Comparison of ENCODE assay signal across 8 cellular contexts in genomic region chr12:89880695-89881350, GRCh38.
DNase-seq lines count a peak whose midpoint lies in the region; ATAC-seq, FAIRE-seq and TF ChIP-seq lines count a peak whose summit lies in the region.

No MANE protein-coding gene starts in this region.

- no peaks in the 10 kb centered on the region for H3K36me3 Mint-ChIP-seq in activated CD4-positive, alpha-beta memory T cell treated with anti-CD3 and anti-CD28 coated beads for 36 hours
- no peaks in the 10 kb centered on the region for H3K36me3 Mint-ChIP-seq in mesothelial cell of epicardium

- intact Hi-C loops in activated CD4-positive, alpha-beta memory T cell treated with anti-CD3 and anti-CD28 coated beads for 36 hours (cut with micrococcal nuclease): loop anchor here (1.0 to 5.0 kb wide), 6 partner anchors 18 to 401 kb away; no protein-coding TSS in a partner anchor
- intact Hi-C loops in spleen (cut with DNase I; ENCODE audit: low total_unique reads): no loop called here

- 86% methylated on average over 4 of the region's 4 CpGs for WGBS in A549 (ENCODE audit: missing lambda C conversion rate)
- 24 to 59% (median 26%) methylated on average over 4 of the region's 4 CpGs for WGBS in spleen, 5 donors

- no peaks in the 10 kb centered on the region for H3K36me3 ChIP-seq in spleen
- H3K36me3 ChIP-seq in BE2C: no peaks in the 10 kb centered on the region

- peaks cover 40% of the 10 kb centered on the region for H3K4me1 Mint-ChIP-seq in activated CD4-positive, alpha-beta memory T cell treated with anti-CD3 and anti-CD28 coated beads for 36 hours (ENCODE audit: low read depth)
- peaks cover 60% of the 10 kb centered on the region for H3K4me1 Mint-ChIP-seq in mesothelial cell of epicardium

- no peak for TF ChIP-seq RAD21 in A549 (conservative IDR thresholded peaks at IDR 0.05 in 1 of 2, IDR thresholded peaks at IDR 0.05 in 1 of 2)

- TF ChIP-seq CTCF in A549 (IDR thresholded peaks at IDR 0.05) (no peak), spleen (IDR thresholded peaks at IDR 0.05 in 8 of 11, conservative IDR thresholded peaks at IDR 0.05 in 3 of 11) (no peak), mesothelial cell of epicardium (IDR thresholded peaks at IDR 0.05; ENCODE audit: unreplicated experiment) (no peak), BE2C (IDR thresholded peaks at IDR 0.05; ENCODE audit: low read depth, low read length) (no peak)

- FAIRE-seq in A549 (lab: Jason Lieb, UNC) (no peak), GM19239 (lab: Jason Lieb, UNC) (peak; percentile 100)

- POLR2A ChIA-PET in A549 (lab: Yijun Ruan, JAX): no interaction called here
- POLR2A ChIA-PET in activated CD4-positive, alpha-beta memory T cell treated with anti-CD3 and anti-CD28 coated beads for 36 hours (lab: Charles Lee): no interaction called here

- no peaks in the 10 kb centered on the region for H3K27me3 Mint-ChIP-seq in activated CD4-positive, alpha-beta memory T cell treated with anti-CD3 and anti-CD28 coated beads for 36 hours
- H3K27me3 Mint-ChIP-seq in mesothelial cell of epicardium (ENCODE audit: low read depth): no peaks in the 10 kb centered on the region

- DNase-seq in A549 (ENCODE audit: low read depth in 1 of 2, low spot score in 1 of 2) (no peak), GM19239 (ENCODE audit: insufficient read length, low spot score) (peak; percentile 52), spleen (peak; percentile 82), mesothelial cell of epicardium (ENCODE audit: low spot score in 2 of 2, unreplicated experiment in 2 of 2) (no peak), ACHN (no peak), BE2C (no peak)
- DNase-seq in activated CD4-positive, alpha-beta memory T cell treated with anti-CD3 and anti-CD28 coated beads for 36 hours: peak; percentile 67

- H3K27ac ChIP-seq in A549: no peak overlapping the region
- peak overlapping the region; percentile 51 to 89 (median 77) for H3K27ac ChIP-seq in spleen

- no peak for TF ChIP-seq EP300 in A549 (IDR thresholded peaks at IDR 0.05)

- no peak overlapping the region for H3K4me2 ChIP-seq in A549

- H3K4me3 Mint-ChIP-seq in activated CD4-positive, alpha-beta memory T cell treated with anti-CD3 and anti-CD28 coated beads for 36 hours: peak overlapping the region; percentile 2
- H3K4me3 Mint-ChIP-seq in mesothelial cell of epicardium: no peak overlapping the region

- CTCF ChIA-PET in A549 (lab: Yijun Ruan, JAX): no interaction called here
- CTCF ChIA-PET in activated CD4-positive, alpha-beta memory T cell treated with anti-CD3 and anti-CD28 coated beads for 36 hours (lab: Charles Lee): no interaction called here

- no peaks in the 10 kb centered on the region for H3K27me3 ChIP-seq in spleen (replicated peaks in 1 of 7)
- no peaks in the 10 kb centered on the region for H3K27me3 ChIP-seq in BE2C

- in situ Hi-C loops in ACHN (cut with HindIII; ENCODE audit: low pct_ligation_motif_present, low pct_unique_long_range_greater_than_20kb, low sequenced_read_pairs): no loop called here

- TF ChIP-seq POLR2A in A549 (IDR thresholded peaks at IDR 0.05; ENCODE audit: low read length): no peak
- peak in 1 of 3 donors; percentile 46 for TF ChIP-seq POLR2A in spleen (IDR thresholded peaks at IDR 0.05)

- H3K4me3 ChIP-seq in A549: no peak overlapping the region
- H3K4me3 ChIP-seq in spleen: no peak overlapping the region
- no peak overlapping the region for H3K4me3 ChIP-seq in BE2C (ENCODE audit: low read depth, low read length)

- H3K27ac Mint-ChIP-seq in activated CD4-positive, alpha-beta memory T cell treated with anti-CD3 and anti-CD28 coated beads for 36 hours: peak overlapping the region; percentile 74
- no peak overlapping the region for H3K27ac Mint-ChIP-seq in mesothelial cell of epicardium

- ATAC-seq in A549: no peak
- peak; percentile 95 for ATAC-seq in HG03135 (IDR thresholded peaks at IDR 0.05; ENCODE audit: unreplicated experiment)

- H3K9me3 ChIP-seq in A549 (no peaks in the 10 kb centered on the region), spleen (no peaks in the 10 kb centered on the region), BE2C (no peaks in the 10 kb centered on the region)

- H3K4me1 ChIP-seq in A549 (no peaks in the 10 kb centered on the region), spleen (peaks cover 5 to 54% (median 43%) of the 10 kb centered on the region in 6 donors), BE2C (no peaks in the 10 kb centered on the region; the same call in 1 of the 2 replicates)

- H3K9me3 Mint-ChIP-seq in activated CD4-positive, alpha-beta memory T cell treated with anti-CD3 and anti-CD28 coated beads for 36 hours: no peaks in the 10 kb centered on the region
- H3K9me3 Mint-ChIP-seq in mesothelial cell of epicardium: no peaks in the 10 kb centered on the region

TF ChIP-seq in A549, 52 proteins besides CTCF, POLR2A, EP300 and RAD21:
- TF ChIP-seq FOSL2 (IDR thresholded peaks at IDR 0.05): no peak
- peak; percentile 52 for TF ChIP-seq FOSL2 (CRISPR knock-in tag; IDR thresholded peaks at IDR 0.05)
- no peak for TF ChIP-seq BCL3 (IDR thresholded peaks at IDR 0.05)

Comparison
In these comparisons a context has a peak if more than half of its experiments do, and no peak if none do; other contexts are left out.
1. DNase-seq: peak in GM19239 (single experiment), activated CD4-positive, alpha-beta memory T cell treated with anti-CD3 and anti-CD28 coated beads for 36 hours (single experiment) and spleen (single experiment); none in A549 (0 of 2), mesothelial cell of epicardium (0 of 2), ACHN (single experiment) and BE2C (single experiment).
2. H3K27ac ChIP-seq: peak in spleen (8 of 8); none in A549 (0 of 2).